1 cellular context compared by ENCODE assay signal in genomic region chr7:45892407-45893035, GRCh38.
TF ChIP-seq lines count a peak whose summit lies in the region.

No MANE protein-coding gene starts in this region.

TF ChIP-seq in HepG2, 621 proteins besides CTCF, POLR2A, EP300 and RAD21 (continued from another document and continues in another):
- peak; percentile 52 for TF ChIP-seq BCL6 (CRISPR knock-in tag; IDR thresholded peaks at IDR 0.05)
- peak; percentile 71 for TF ChIP-seq KDM2A (CRISPR knock-in tag; IDR thresholded peaks at IDR 0.05; ENCODE audit: borderline replicate concordance, low read depth)
- TF ChIP-seq ZNF589 (CRISPR knock-in tag; conservative IDR thresholded peaks at IDR 0.05): peak; percentile 68
- no peak for TF ChIP-seq RORA (CRISPR knock-in tag; IDR thresholded peaks at IDR 0.05)
- no peak for TF ChIP-seq CREB1 (IDR thresholded peaks at IDR 0.05)
- TF ChIP-seq CREB1 (CRISPR knock-in tag; IDR thresholded peaks at IDR 0.05): no peak
- no peak for TF ChIP-seq FOXO4 (CRISPR knock-in tag; conservative IDR thresholded peaks at IDR 0.05)
- no peak for TF ChIP-seq AHDC1 (CRISPR knock-in tag; IDR thresholded peaks at IDR 0.05; ENCODE audit: borderline replicate concordance)
- no peak for TF ChIP-seq ZBTB40 (IDR thresholded peaks at IDR 0.05)
- peak; percentile 68; the same call in 1 of the 2 replicates for TF ChIP-seq ZBTB40 (CRISPR knock-in tag; IDR thresholded peaks at IDR 0.05)
- no peak for TF ChIP-seq SNAPC4 (CRISPR knock-in tag; IDR thresholded peaks at IDR 0.05)
- TF ChIP-seq ZNF17 (CRISPR knock-in tag; IDR thresholded peaks at IDR 0.05): no peak
- TF ChIP-seq ZBTB2 (CRISPR knock-in tag; IDR thresholded peaks at IDR 0.05; ENCODE audit: low read depth): no peak; the same call in 1 of the 2 replicates
- no peak; the same call in 1 of the 2 replicates for TF ChIP-seq RARG (CRISPR knock-in tag; IDR thresholded peaks at IDR 0.05; ENCODE audit: low read depth)
- peak; percentile 40; the same call in 1 of the 2 replicates for TF ChIP-seq NPAS2 (CRISPR knock-in tag; IDR thresholded peaks at IDR 0.05; ENCODE audit: borderline replicate concordance)
- no peak for TF ChIP-seq ZBTB4 (CRISPR knock-in tag; IDR thresholded peaks at IDR 0.05; ENCODE audit: borderline replicate concordance)
- TF ChIP-seq ZNF121 (CRISPR knock-in tag; IDR thresholded peaks at IDR 0.05): 0 out of 2 replicates have a peak, but pooled peaks have one; percentile 10
- no peak for TF ChIP-seq ZBTB7B (CRISPR knock-in tag; IDR thresholded peaks at IDR 0.05)
